In genomic region chr11:106986261-106986660, GRCh38 we compare ENCODE assay signal across 19 cellular contexts. TPM values are rescaled to one million over a fixed set of nuclear protein-coding genes. Genes with fewer than 3 reads are reported as not detected.
A peak's percentile ranks its signal among the peaks of the same experiment; 100 is the strongest.
DNase-seq lines count a peak whose midpoint lies in the region; ATAC-seq, FAIRE-seq and TF ChIP-seq lines count a peak whose summit lies in the region.
"Had no signal": no experiment of that assay in that cellular context is flagged by ENCODE, and none has a peak within 500 bp of the region (broad histone marks: within the 10 kb centered on the region; RNA-seq: fewer than 3 reads in every experiment).

No MANE protein-coding gene starts in this region.

- dilution Hi-C loops in IMR-90 (cut with HindIII; ENCODE audit: low sequenced_read_pairs, unreplicated experiment) = no loop called here

- peak; percentile 73 for DNase-seq in AG09309 (ENCODE audit: low read depth)
- DNase-seq in IMR-90 = peak; percentile 2
- peak; percentile 19 for DNase-seq in bronchial epithelial cell (ENCODE audit: low read depth)
- no peak for DNase-seq in left ventricle myocardium inferior
- DNase-seq in mesendoderm = no peak
- DNase-seq in naive thymus-derived CD4-positive, alpha-beta T cell = no peak
- DNase-seq in epidermal melanocyte (ENCODE audit: insufficient read length, low spot score) = no peak
- DNase-seq: activated CD4-positive, alpha-beta T cell treated with anti-CD3 and anti-CD28 coated beads for 1 hour; activated naive CD8-positive, alpha-beta T cell treated with anti-CD3 and anti-CD28 coated beads, Interleukin-2, amount 10 ng/mL, durations not matched to agents 7 days and 5 days; Calu3; mammary epithelial cell; NCI-H1105; NCI-H2227 treated with DMSO at 0.1 percent for 48 hours; sigmoid colon; stimulated activated naive CD4-positive, alpha-beta T cell had no signal

- H3K4me1 ChIP-seq in IMR-90 (ENCODE audit: control insufficient read depth, insufficient read depth, low read length) (no peaks in the 10 kb centered on the region), left ventricle myocardium inferior (peaks cover 36% of the 10 kb centered on the region), mesendoderm (ENCODE audit: control insufficient read depth, low read depth, low read length) (no peaks in the 10 kb centered on the region)
- no peaks in the 10 kb centered on the region for H3K4me1 ChIP-seq in naive thymus-derived CD4-positive, alpha-beta T cell (ENCODE audit: control insufficient read depth in 2 of 2, insufficient read depth in 2 of 2, low read length in 2 of 2)
- H3K4me1 ChIP-seq: esophagus muscularis mucosa had no signal

- no peak overlapping the region for H3K9ac ChIP-seq in IMR-90 (ENCODE audit: low read depth, low read length)
- no peak overlapping the region for H3K9ac ChIP-seq in mesendoderm (ENCODE audit: low read length)

- ATAC-seq in IMR-90 (ENCODE audit: low read depth) (no peak), HG03354 (IDR thresholded peaks at IDR 0.05; ENCODE audit: poor library complexity, severe bottlenecking, unreplicated experiment) (no peak)
- no peak for ATAC-seq in naive thymus-derived CD4-positive, alpha-beta T cell

- peaks cover 0 to 14% (median 7%) of the 10 kb centered on the region in 11 donors for H3K9me3 Mint-ChIP-seq in naive thymus-derived CD4-positive, alpha-beta T cell

- no peak overlapping the region for H3K4ac ChIP-seq in IMR-90 (ENCODE audit: low read depth, low read length)
- H3K4ac ChIP-seq in mesendoderm (ENCODE audit: low read depth, low read length) = no peak overlapping the region

- no peak overlapping the region for H3K23ac ChIP-seq in IMR-90 (ENCODE audit: low read depth, low read length)
- no peak overlapping the region for H3K23ac ChIP-seq in mesendoderm (ENCODE audit: low read length)

- CTCF ChIA-PET in IMR-90 (lab: Yijun Ruan, JAX) = interaction anchor here (0.7 kb wide), 1 partner anchor 684 kb away, joined by 3 read pairs; no protein-coding TSS in a partner anchor
- CTCF ChIA-PET in naive thymus-derived CD4-positive, alpha-beta T cell (lab: Charles Lee) = no interaction called here

- H2AFZ ChIP-seq in IMR-90 (replicated peaks; ENCODE audit: low read length, poor library complexity) = no peak overlapping the region

- no TSS peak for BruUV-seq in IMR-90 (replicated peaks; lab: Mats Ljungman, UMichigan)

- intact Hi-C loops in IMR-90 (cut with micrococcal nuclease) = no loop called here
- intact Hi-C loops in left ventricle myocardium inferior (cut with micrococcal nuclease) = no loop called here
- intact Hi-C loops in naive thymus-derived CD4-positive, alpha-beta T cell (cut with micrococcal nuclease) = no loop called here

- H3K36me3 ChIP-seq in IMR-90 (ENCODE audit: control insufficient read depth, insufficient read depth, low read length) (no peaks in the 10 kb centered on the region), bronchial epithelial cell (ENCODE audit: control insufficient read depth, insufficient read depth, low read length) (no peaks in the 10 kb centered on the region), left ventricle myocardium inferior (no peaks in the 10 kb centered on the region), mesendoderm (ENCODE audit: control insufficient read depth, insufficient read depth, low read length) (no peaks in the 10 kb centered on the region)
- no peaks in the 10 kb centered on the region for H3K36me3 ChIP-seq in naive thymus-derived CD4-positive, alpha-beta T cell (ENCODE audit: control insufficient read depth in 2 of 3, insufficient read depth in 3 of 3, low read length in 3 of 3)
- H3K36me3 ChIP-seq: esophagus muscularis mucosa, sigmoid colon had no signal

- POLR2A ChIA-PET in IMR-90 (lab: Charles Lee; ENCODE audit: unreplicated experiment) = no interaction called here
- POLR2A ChIA-PET in naive thymus-derived CD4-positive, alpha-beta T cell (lab: Charles Lee) = no interaction called here

- H3K18ac ChIP-seq in IMR-90 (ENCODE audit: low read depth, low read length) = no peak overlapping the region
- no peak overlapping the region for H3K18ac ChIP-seq in mesendoderm (ENCODE audit: low read length)

- H3K4me3 ChIP-seq in AG09309 (ENCODE audit: control insufficient read depth, low read depth, low read length) (no peak overlapping the region), IMR-90 (ENCODE audit: insufficient read depth, low read depth, low read length) (no peak overlapping the region), bronchial epithelial cell (ENCODE audit: low read depth, low read length) (no peak overlapping the region), left ventricle myocardium inferior (no peak overlapping the region), mesendoderm (ENCODE audit: low read length) (no peak overlapping the region)
- H3K4me3 ChIP-seq in naive thymus-derived CD4-positive, alpha-beta T cell (ENCODE audit: low read length) = no peak overlapping the region
- H3K4me3 ChIP-seq: esophagus muscularis mucosa, sigmoid colon had no signal

- in situ Hi-C loops in IMR-90 (cut with MboI; ENCODE audit: low sequenced_read_pairs) = no loop called here

- no peak overlapping the region for H3K27ac ChIP-seq in IMR-90 (ENCODE audit: insufficient read depth, low read length)
- peak overlapping the region; percentile 68 for H3K27ac ChIP-seq in left ventricle myocardium inferior (replicated peaks)
- H3K27ac ChIP-seq in mesendoderm (ENCODE audit: low read depth, low read length) = no peak overlapping the region
- no peak overlapping the region for H3K27ac ChIP-seq in naive thymus-derived CD4-positive, alpha-beta T cell (ENCODE audit: low read depth, low read length)
- H3K27ac ChIP-seq: esophagus muscularis mucosa had no signal

- no peaks in the 10 kb centered on the region for H3K79me2 ChIP-seq in mesendoderm (ENCODE audit: control insufficient read depth, insufficient read depth, low read length)

- TF ChIP-seq RAD21 in IMR-90 (IDR thresholded peaks at IDR 0.05; ENCODE audit: low read length) = no peak

- H3K4me3 Mint-ChIP-seq in naive thymus-derived CD4-positive, alpha-beta T cell = no peak overlapping the region
- H3K4me3 Mint-ChIP-seq: activated naive CD8-positive, alpha-beta T cell treated with anti-CD3 and anti-CD28 coated beads, Interleukin-2, amount 10 ng/mL, durations not matched to agents 7 days and 5 days had no signal

- H4K91ac ChIP-seq in IMR-90 (ENCODE audit: insufficient read depth, low read depth, low read length) = no peak overlapping the region

- no peaks in the 10 kb centered on the region for H3K4me1 Mint-ChIP-seq in naive thymus-derived CD4-positive, alpha-beta T cell
- H3K4me1 Mint-ChIP-seq: activated naive CD8-positive, alpha-beta T cell treated with anti-CD3 and anti-CD28 coated beads, Interleukin-2, amount 10 ng/mL, durations not matched to agents 7 days and 5 days had no signal

- no peak for FAIRE-seq in bronchial epithelial cell (lab: Jason Lieb, UNC)
- FAIRE-seq: colon had no signal

- H2AK9ac ChIP-seq in IMR-90 (replicated peaks; ENCODE audit: low read depth, low read length, poor library complexity) = no peak overlapping the region

- H3K27me3 ChIP-seq in IMR-90 (ENCODE audit: control insufficient read depth, insufficient read depth, low read length) (no peaks in the 10 kb centered on the region), bronchial epithelial cell (ENCODE audit: control insufficient read depth, insufficient read depth, low read length) (no peaks in the 10 kb centered on the region), left ventricle myocardium inferior (ENCODE audit: low read depth) (no peaks in the 10 kb centered on the region), mesendoderm (ENCODE audit: insufficient read depth, low read length, poor library complexity) (no peaks in the 10 kb centered on the region)
- no peaks in the 10 kb centered on the region for H3K27me3 ChIP-seq in naive thymus-derived CD4-positive, alpha-beta T cell (ENCODE audit: control insufficient read depth in 2 of 2, insufficient read depth in 2 of 2, low read length in 2 of 2)
- H3K27me3 ChIP-seq: esophagus muscularis mucosa, sigmoid colon had no signal

- H2BK15ac ChIP-seq in IMR-90 (ENCODE audit: low read depth, low read length) (no peak overlapping the region), mesendoderm (replicated peaks; ENCODE audit: low read depth) (no peak overlapping the region)

- no peaks in the 10 kb centered on the region for H3K27me3 Mint-ChIP-seq in naive thymus-derived CD4-positive, alpha-beta T cell
- H3K27me3 Mint-ChIP-seq: activated naive CD8-positive, alpha-beta T cell treated with anti-CD3 and anti-CD28 coated beads, Interleukin-2, amount 10 ng/mL, durations not matched to agents 7 days and 5 days had no signal

- H2BK120ac ChIP-seq in IMR-90 (ENCODE audit: low read depth, low read length) (no peak overlapping the region), mesendoderm (ENCODE audit: low read depth, low read length) (no peak overlapping the region)

- H3K14ac ChIP-seq in IMR-90 (replicated peaks; ENCODE audit: low read depth, low read length) = no peak overlapping the region

- H4K20me1 ChIP-seq in IMR-90 (ENCODE audit: insufficient read depth, low read length) = no peaks in the 10 kb centered on the region

- H3K79me1 ChIP-seq in IMR-90 (ENCODE audit: low read depth in 1 of 2, low read length in 2 of 2) = no peaks in the 10 kb centered on the region
- H3K79me1 ChIP-seq in mesendoderm (ENCODE audit: low read length) = no peaks in the 10 kb centered on the region

- H3K27ac Mint-ChIP-seq in naive thymus-derived CD4-positive, alpha-beta T cell = no peak overlapping the region
- H3K27ac Mint-ChIP-seq: activated naive CD8-positive, alpha-beta T cell treated with anti-CD3 and anti-CD28 coated beads, Interleukin-2, amount 10 ng/mL, durations not matched to agents 7 days and 5 days had no signal

- no peaks in the 10 kb centered on the region for H3K9me1 ChIP-seq in IMR-90 (ENCODE audit: insufficient read depth, low read length)

- H4K5ac ChIP-seq in IMR-90 (ENCODE audit: low read depth, low read length) (no peak overlapping the region), mesendoderm (ENCODE audit: low read length) (no peak overlapping the region)

- H3K9me3 ChIP-seq in IMR-90 (ENCODE audit: control insufficient read depth, insufficient read depth, low read length) (no peaks in the 10 kb centered on the region), left ventricle myocardium inferior (replicated peaks) (no peaks in the 10 kb centered on the region)
- H3K9me3 ChIP-seq in naive thymus-derived CD4-positive, alpha-beta T cell (ENCODE audit: control insufficient read depth in 2 of 3, low read length in 3 of 3) = no peaks in the 10 kb centered on the region
- H3K9me3 ChIP-seq: esophagus muscularis mucosa, sigmoid colon had no signal

- H4K8ac ChIP-seq in IMR-90 (ENCODE audit: low read depth in 2 of 2, low read length in 2 of 2) (no peak overlapping the region), mesendoderm (ENCODE audit: low read depth, low read length) (no peak overlapping the region)

- H3K36me3 Mint-ChIP-seq in naive thymus-derived CD4-positive, alpha-beta T cell = no peaks in the 10 kb centered on the region
- H3K36me3 Mint-ChIP-seq: activated naive CD8-positive, alpha-beta T cell treated with anti-CD3 and anti-CD28 coated beads, Interleukin-2, amount 10 ng/mL, durations not matched to agents 7 days and 5 days had no signal

- no peak overlapping the region for H3K4me2 ChIP-seq in IMR-90 (ENCODE audit: low read depth, low read length)
- no peak overlapping the region for H3K4me2 ChIP-seq in mesendoderm (ENCODE audit: low read length)

- TF ChIP-seq POLR2A in IMR-90 (IDR thresholded peaks at IDR 0.05; ENCODE audit: low read depth, low read length) = no peak

- H2BK5ac ChIP-seq in IMR-90 (ENCODE audit: low read depth, low read length, poor library complexity, severe bottlenecking) (no peak overlapping the region), mesendoderm (ENCODE audit: low read length) (no peak overlapping the region)

- no peak overlapping the region for H3K56ac ChIP-seq in IMR-90 (ENCODE audit: extremely low read depth, insufficient read depth, low read length)
- H3K56ac ChIP-seq in mesendoderm (ENCODE audit: low read length) = no peak overlapping the region

- H2BK20ac ChIP-seq in IMR-90 (ENCODE audit: low read depth, low read length) = no peak overlapping the region

- no peak for TF ChIP-seq CTCF in AG09309 (IDR thresholded peaks at IDR 0.05; ENCODE audit: control insufficient read depth, insufficient read depth, low read depth, low read length, missing control alignments)
- TF ChIP-seq CTCF in IMR-90 (conservative IDR thresholded peaks at IDR 0.05; ENCODE audit: low read depth, low read length) = no peak
- TF ChIP-seq CTCF in bronchial epithelial cell (IDR thresholded peaks at IDR 0.05; ENCODE audit: insufficient read depth, low read length, severe bottlenecking) = no peak
- no peak for TF ChIP-seq CTCF in left ventricle myocardium inferior (IDR thresholded peaks at IDR 0.05; ENCODE audit: borderline replicate concordance)

- no CpG with 5 or more reads among the region's 3 CpGs for WGBS in IMR-90 (ENCODE audit: extremely low coverage in 2 of 2, insufficient read length in 1 of 2), 2 experiments
- no CpG with 5 or more reads among the region's 3 CpGs for WGBS in mesendoderm (ENCODE audit: extremely low coverage, insufficient coverage, low lambda C conversion rate)

- H2AK5ac ChIP-seq in IMR-90 (ENCODE audit: low read depth, low read length) (no peak overlapping the region), mesendoderm (ENCODE audit: low read length) (no peak overlapping the region)

RNA-seq across cellular contexts. Expression of gene GUCY1A2, which starts 32.0 kb away (rescaled TPM):
- total RNA-seq in IMR-90 (2012; rRNA removed) (under 0.01 TPM in 2 replicates), bronchial epithelial cell (not detected in 2 replicates), left ventricle myocardium inferior (10.2 TPM)
- 0.03 TPM in 1 of 2 replicates, not detected in the other for polyA plus RNA-seq in IMR-90 (2012; rRNA removed)
- polyA plus RNA-seq in IMR-90 (2012; cell fraction: cytosol; rRNA removed) = not detected in 2 replicates
- polyA plus RNA-seq in IMR-90 (2012; cell fraction: nucleus; rRNA removed; ENCODE audit: low replicate concordance) = 0.02 TPM in 1 of 2 replicates, not detected in the other
- 0.48 TPM for polyA plus RNA-seq in mesendoderm (2013, experiment 1 of 2)
- 0.38 TPM for polyA plus RNA-seq in mesendoderm (2013, experiment 2 of 2)
- total RNA-seq in naive thymus-derived CD4-positive, alpha-beta T cell = under 1 TPM in 2 of 5 experiments, not detected in 3; 0.03 to 0.22 TPM
- not detected for polyA plus RNA-seq in naive thymus-derived CD4-positive, alpha-beta T cell
- total RNA-seq: activated naive CD8-positive, alpha-beta T cell treated with anti-CD3 and anti-CD28 coated beads, Interleukin-2, amount 10 ng/mL, durations not matched to agents 7 days and 5 days; Calu3; T-helper 1 cell treated with Interleukin-12 subunit alpha and Interleukin-12 subunit beta and Interleukin-4 antibody, amounts not matched to agents 30 ng/mL and 1 ng/mL, for 36 hours had no signal
- polyA plus RNA-seq: mammary epithelial cell had no signal

Comparison
In these comparisons a context has a peak if more than half of its experiments do, and no peak if none do; other contexts are left out.
1. DNase-seq: peak in AG09309 (single experiment), IMR-90 (single experiment) and bronchial epithelial cell (single experiment); none in left ventricle myocardium inferior (single experiment), mesendoderm (single experiment), naive thymus-derived CD4-positive, alpha-beta T cell (0 of 9) and epidermal melanocyte (single experiment).